Comparison of ENCODE assay signal across 8 cellular contexts in genomic region chr5:62578540-62578939, GRCh38. TPM values are rescaled to one million over a fixed set of nuclear protein-coding genes. Genes with fewer than 3 reads are reported as not detected.
A peak's percentile ranks its signal among the peaks of the same experiment; 100 is the strongest.
DNase-seq lines count a peak whose midpoint lies in the region; ATAC-seq and TF ChIP-seq lines count a peak whose summit lies in the region.

LRRC70 (plus strand) TSS chr5:62578819; CDS start chr5:62579439, 620 bp downstream.

- intact Hi-C loops in thyroid gland (cut with DNase I) = no loop called here
- intact Hi-C loops in PC-3 (cut with micrococcal nuclease) = no loop called here

- no peak within 1 kb of the TSS for H2AFZ ChIP-seq in PC-3 (ENCODE audit: low read length)

- no peak within 1 kb of the TSS for H3K4me2 ChIP-seq in PC-3 (ENCODE audit: low read length)

- peaks cover 6% of the 10 kb centered on the region; the same call in 1 of the 2 replicates for H3K36me3 ChIP-seq in SK-N-MC (ENCODE audit: insufficient read depth, low read length)
- H3K36me3 ChIP-seq in thyroid gland = no peaks in the 10 kb centered on the region
- peaks cover 4% of the 10 kb centered on the region; the same call in 1 of the 2 replicates for H3K36me3 ChIP-seq in PC-3 (ENCODE audit: low read depth, low read length)

- BruUV-seq in PC-3 (replicated peaks; lab: Mats Ljungman, UMichigan) = no TSS peak

- peaks cover 9 to 12% of the 10 kb centered on the region in 2 donors for H3K4me1 ChIP-seq in thyroid gland
- H3K4me1 ChIP-seq in PC-3 (ENCODE audit: insufficient read depth, low read length) = no peaks in the 10 kb centered on the region

- H3K4me3 ChIP-seq in SK-N-MC (peak within 1 kb of the TSS; percentile 22; the same call in 1 of the 2 replicates), thyroid gland (replicated peaks in 1 of 3) (no peak within 1 kb of the TSS), PC-3 (ENCODE audit: low read length) (no peak within 1 kb of the TSS)

- ATAC-seq in HG02973 (IDR thresholded peaks at IDR 0.05; ENCODE audit: unreplicated experiment) = peak; percentile 96
- no peak for ATAC-seq in PC-3

- H3F3A ChIP-seq in PC-3 (ENCODE audit: low read length, unreplicated experiment) = no peaks in the 10 kb centered on the region

- H3K9me2 ChIP-seq in PC-3 (replicated peaks; ENCODE audit: low read length) = no peaks in the 10 kb centered on the region

- H3K27me3 ChIP-seq in thyroid gland (no peaks in the 10 kb centered on the region), PC-3 (ENCODE audit: low read length) (no peaks in the 10 kb centered on the region)

- no peaks in the 10 kb centered on the region for H4K20me1 ChIP-seq in PC-3 (ENCODE audit: low read length)

- DNase-seq in stimulated activated naive CD4-positive, alpha-beta T cell (lab: John Stamatoyannopoulos, UW) = peak in 5 of 6 experiments; percentile 0 to 86 (median 82)
- DNase-seq in stimulated activated naive CD4-positive, alpha-beta T cell treated with Interleukin-2 at 50 U/mL for 16 hours (lab: John Stamatoyannopoulos, UW) = no peak
- DNase-seq in SK-N-MC (ENCODE audit: low read depth, low spot score) (peak; percentile 64), glomerular visceral epithelial cell (ENCODE audit: extremely low spot score) (peak; percentile 4), thyroid gland (no peak), PC-3 (no peak), anterior cingulate cortex (lab: John Stamatoyannopoulos, UW) (no peak)

- H3K27ac ChIP-seq in SK-N-MC (no peak within 1 kb of the TSS; the same call in 1 of the 2 replicates), thyroid gland (peak within 1 kb of the TSS; percentile 4 to 30 (median 11)), PC-3 (ENCODE audit: low read length) (no peak within 1 kb of the TSS)

- H3K9ac ChIP-seq in SK-N-MC (ENCODE audit: insufficient read length) = no peak within 1 kb of the TSS
- no peak within 1 kb of the TSS for H3K9ac ChIP-seq in PC-3 (ENCODE audit: low read length)

- POLR2A ChIA-PET in PC-3 (lab: Charles Lee; ENCODE audit: unreplicated experiment) = no interaction called here

- no peaks in the 10 kb centered on the region for H3K79me2 ChIP-seq in PC-3 (ENCODE audit: low read length)

- WGBS in thyroid gland, 2 donors = 54% methylated on average over 4 of the region's 4 CpGs

- CTCF ChIA-PET in PC-3 (lab: Charles Lee) = no interaction called here

- H3K9me3 ChIP-seq in SK-N-MC (ENCODE audit: low read depth, low read length) (no peaks in the 10 kb centered on the region), thyroid gland (no peaks in the 10 kb centered on the region), PC-3 (ENCODE audit: low read length) (no peaks in the 10 kb centered on the region)

- TF ChIP-seq CTCF in thyroid gland (IDR thresholded peaks at IDR 0.05) = no peak
- no peak for TF ChIP-seq CTCF in PC-3 (conservative IDR thresholded peaks at IDR 0.05; ENCODE audit: low read depth, low read length)

- no peak for TF ChIP-seq POLR2A in thyroid gland (IDR thresholded peaks at IDR 0.05)

RNA-seq across cellular contexts. Expression of gene LRRC70, which starts in this region (rescaled TPM):
- total RNA-seq in thyroid gland (10 to 100 TPM in 2 of 4 donors, 1 to 10 TPM in 2; 8.0 to 15.3 (median 10.4) TPM), PC-3 (2014; rRNA removed) (1.5 and 1.6 TPM in 2 replicates)

Comparison
In these comparisons a context has a peak if more than half of its experiments do, and no peak if none do; other contexts are left out.
1. DNase-seq: peak in stimulated activated naive CD4-positive, alpha-beta T cell (5 of 6), SK-N-MC (single experiment) and glomerular visceral epithelial cell (single experiment); none in stimulated activated naive CD4-positive, alpha-beta T cell treated with Interleukin-2 at 50 U/mL for 16 hours (single experiment), thyroid gland (0 of 2), PC-3 (single experiment) and anterior cingulate cortex (0 of 58).
2. H3K27ac ChIP-seq: peak in thyroid gland (3 of 3); none in SK-N-MC (single experiment) and PC-3 (single experiment).